In genomic region chr6:29941006-29941405, GRCh38 we compare ENCODE assay signal across 12 cellular contexts. TPM values are rescaled to one million over a fixed set of nuclear protein-coding genes. Genes with fewer than 3 reads are reported as not detected.
DNase-seq lines count a peak whose midpoint lies in the region; ATAC-seq and TF ChIP-seq lines count a peak whose summit lies in the region.
"Had no signal": no experiment of that assay in that cellular context is flagged by ENCODE, and none has a peak within 500 bp of the region (broad histone marks: within the 10 kb centered on the region; RNA-seq: fewer than 3 reads in every experiment).

No MANE protein-coding gene starts in this region.

- no peak for TF ChIP-seq EP300 in tibial nerve (IDR thresholded peaks at IDR 0.05)

- ATAC-seq in activated CD8-positive, alpha-beta T cell treated with anti-CD3 and anti-CD28 coated beads, Interleukin-2, amount 10 ng/mL, durations not matched to agents 7 days and 5 days, result no peak
- no peak for ATAC-seq in memory B cell (ENCODE audit: low read depth)

- DNase-seq in MCF 10A (ENCODE audit: unreplicated experiment), result no peak
- no peak for DNase-seq in breast epithelium (ENCODE audit: low spot score in 2 of 2)
- DNase-seq in activated CD8-positive, alpha-beta T cell treated with anti-CD3 and anti-CD28 coated beads, Interleukin-2, amount 10 ng/mL, durations not matched to agents 7 days and 5 days, result no peak
- no peak for DNase-seq in memory B cell (ENCODE audit: low spot score in 2 of 2)
- DNase-seq in tibial nerve (ENCODE audit: low spot score in 2 of 2), result peak in 1 of 2 donors; percentile 55
- no peak for DNase-seq in ascending aorta (ENCODE audit: low spot score in 2 of 2)
- no peak for DNase-seq in midbrain (lab: John Stamatoyannopoulos, UW)
- no peak for DNase-seq in NCI-H446 treated with DMSO at 0.1 percent for 48 hours (lab: John Stamatoyannopoulos, UW)
- DNase-seq: KBM-7; stimulated activated CD4-positive, alpha-beta T cell treated with anti-CD3 and anti-CD28 coated beads, Interleukin-4, amount 100 ng/mL, for 24 hours had no signal

- TF ChIP-seq POLR2A in breast epithelium (IDR thresholded peaks at IDR 0.05) (no peak), tibial nerve (IDR thresholded peaks at IDR 0.05) (no peak)

- H3K9me3 ChIP-seq in breast epithelium (no peaks in the 10 kb centered on the region), tibial nerve (no peaks in the 10 kb centered on the region), ascending aorta (no peaks in the 10 kb centered on the region)
- H3K9me3 ChIP-seq: suprapubic skin had no signal

- no peaks in the 10 kb centered on the region for H3K27me3 ChIP-seq in breast epithelium
- H3K27me3 ChIP-seq in tibial nerve, result no peaks in the 10 kb centered on the region
- no peaks in the 10 kb centered on the region for H3K27me3 ChIP-seq in ascending aorta
- H3K27me3 ChIP-seq: suprapubic skin had no signal

- H3K4me3 Mint-ChIP-seq in MCF 10A (ENCODE audit: unreplicated experiment) (peak overlapping the region; percentile 96), memory B cell (peak overlapping the region; percentile 95)
- H3K4me3 Mint-ChIP-seq in activated CD8-positive, alpha-beta T cell treated with anti-CD3 and anti-CD28 coated beads, Interleukin-2, amount 10 ng/mL, durations not matched to agents 7 days and 5 days, result peak overlapping the region; percentile 98

- BruUV-seq in MCF 10A (replicated peaks; lab: Mats Ljungman, UMichigan), result no TSS peak

- WGBS in tibial nerve, 2 donors, result 36 to 60% methylated on average over 4 of the region's 4 CpGs

- intact Hi-C loops in MCF 10A (cut with micrococcal nuclease) (no loop called here), breast epithelium (cut with DNase I; ENCODE audit: low total_unique reads) (no loop called here), ascending aorta (cut with DNase I) (loop anchor here (5.0 to 10.0 kb wide), 3 partner anchors 121 to 274 kb away; partner anchors contain the start of genes HLA-F, POLR1H and TRIM26)

- H3K27ac ChIP-seq in breast epithelium (peak overlapping the region in 1 of 2 donors; percentile 97), tibial nerve (peak overlapping the region in 3 of 4 donors; percentile 91 to 95 (median 93)), ascending aorta (peak overlapping the region in 1 of 2 donors; percentile 94)
- H3K27ac ChIP-seq: RWPE1 had no signal

- CTCF ChIA-PET in MCF 10A (lab: Yijun Ruan, JAX), result interaction anchor here (0.6 to 1.3 kb wide), 2 partner anchors 37 to 55 kb away, joined by 3 to 4 read pairs; no protein-coding TSS in a partner anchor
- CTCF ChIA-PET in activated CD8-positive, alpha-beta T cell treated with anti-CD3 and anti-CD28 coated beads, Interleukin-2, amount 10 ng/mL, durations not matched to agents 7 days and 5 days (lab: Charles Lee), result no interaction called here

- H3K36me3 ChIP-seq in breast epithelium (no peaks in the 10 kb centered on the region), tibial nerve (peaks cover 0 to 5% (median 0%) of the 10 kb centered on the region in 3 donors), ascending aorta (no peaks in the 10 kb centered on the region)

- H3K9me3 Mint-ChIP-seq in MCF 10A (ENCODE audit: unreplicated experiment) (no peaks in the 10 kb centered on the region), memory B cell (no peaks in the 10 kb centered on the region)
- H3K9me3 Mint-ChIP-seq in activated CD8-positive, alpha-beta T cell treated with anti-CD3 and anti-CD28 coated beads, Interleukin-2, amount 10 ng/mL, durations not matched to agents 7 days and 5 days (ENCODE audit: insufficient read depth), result no peaks in the 10 kb centered on the region

- TF ChIP-seq CTCF in MCF 10A (IDR thresholded peaks at IDR 0.05; ENCODE audit: unreplicated experiment) (no peak), breast epithelium (IDR thresholded peaks at IDR 0.05) (no peak), tibial nerve (IDR thresholded peaks at IDR 0.05) (no peak), ascending aorta (IDR thresholded peaks at IDR 0.05) (no peak)

- peaks cover 12% of the 10 kb centered on the region for H3K4me1 Mint-ChIP-seq in MCF 10A (ENCODE audit: insufficient read depth, unreplicated experiment)
- peaks cover 37% of the 10 kb centered on the region for H3K4me1 Mint-ChIP-seq in activated CD8-positive, alpha-beta T cell treated with anti-CD3 and anti-CD28 coated beads, Interleukin-2, amount 10 ng/mL, durations not matched to agents 7 days and 5 days (ENCODE audit: low read depth)
- H3K4me1 Mint-ChIP-seq in memory B cell, result peaks cover 30% of the 10 kb centered on the region

- H3K4me1 ChIP-seq in breast epithelium (no peaks in the 10 kb centered on the region), tibial nerve (peaks cover 0 to 23% (median 0%) of the 10 kb centered on the region in 4 donors), ascending aorta (peaks cover 0 to 4% of the 10 kb centered on the region in 2 donors)

- H3K4me3 ChIP-seq in breast epithelium (no peak overlapping the region), tibial nerve (no peak overlapping the region), ascending aorta (no peak overlapping the region)

- no peaks in the 10 kb centered on the region for H3K27me3 Mint-ChIP-seq in MCF 10A (ENCODE audit: insufficient read depth, unreplicated experiment)
- no peaks in the 10 kb centered on the region for H3K27me3 Mint-ChIP-seq in activated CD8-positive, alpha-beta T cell treated with anti-CD3 and anti-CD28 coated beads, Interleukin-2, amount 10 ng/mL, durations not matched to agents 7 days and 5 days (ENCODE audit: low read depth)
- no peaks in the 10 kb centered on the region for H3K27me3 Mint-ChIP-seq in memory B cell

- H3K36me3 Mint-ChIP-seq in MCF 10A (ENCODE audit: insufficient read depth, unreplicated experiment) (peaks cover 23% of the 10 kb centered on the region), memory B cell (peaks cover 28% of the 10 kb centered on the region)
- H3K36me3 Mint-ChIP-seq in activated CD8-positive, alpha-beta T cell treated with anti-CD3 and anti-CD28 coated beads, Interleukin-2, amount 10 ng/mL, durations not matched to agents 7 days and 5 days (ENCODE audit: low read depth), result peaks cover 36% of the 10 kb centered on the region

- POLR2A ChIA-PET in MCF 10A (lab: Yijun Ruan, JAX), result interaction anchor here (1.0 to 1.7 kb wide), 8 partner anchors 12 to 150 kb away, joined by 3 to 16 read pairs (median 6); no protein-coding TSS in a partner anchor
- POLR2A ChIA-PET in activated CD8-positive, alpha-beta T cell treated with anti-CD3 and anti-CD28 coated beads, Interleukin-2, amount 10 ng/mL, durations not matched to agents 7 days and 5 days (lab: Charles Lee), result interaction anchor here (0.8 to 1.4 kb wide), 5 partner anchors 14 to 150 kb away, joined by 3 to 7 read pairs (median 5); partner anchors contain the start of gene PPP1R11

- peak overlapping the region; percentile 100 for H3K27ac Mint-ChIP-seq in MCF 10A (ENCODE audit: low read depth, unreplicated experiment)
- H3K27ac Mint-ChIP-seq in activated CD8-positive, alpha-beta T cell treated with anti-CD3 and anti-CD28 coated beads, Interleukin-2, amount 10 ng/mL, durations not matched to agents 7 days and 5 days, result peak overlapping the region; percentile 100
- H3K27ac Mint-ChIP-seq in memory B cell, result peak overlapping the region; percentile 100

RNA-seq across cellular contexts. Expression of gene HLA-A, which starts 1.3 kb away (rescaled TPM):
- total RNA-seq in MCF 10A (2022) (139 and 217 TPM in 2 replicates), breast epithelium (100 to 1,000 TPM; 327 to 617 (median 473) TPM), tibial nerve (100 to 1,000 TPM; 219 to 566 (median 521) TPM), ascending aorta (1,099 TPM)
- 1,000 to 10,000 TPM; 1,178 to 1,183 TPM for total RNA-seq in activated CD8-positive, alpha-beta T cell treated with anti-CD3 and anti-CD28 coated beads, Interleukin-2, amount 10 ng/mL, durations not matched to agents 7 days and 5 days
